11 cellular contexts compared by ENCODE assay signal in genomic region chr13:33677215-33677614, GRCh38.
DNase-seq lines count a peak whose midpoint lies in the region; ATAC-seq, FAIRE-seq and TF ChIP-seq lines count a peak whose summit lies in the region.
"Had no signal": no experiment of that assay in that cellular context is flagged by ENCODE, and none has a peak within 500 bp of the region (broad histone marks: within the 10 kb centered on the region; RNA-seq: fewer than 3 reads in every experiment).

No MANE protein-coding gene starts in this region.

- peak overlapping the region; percentile 41 for H2AFZ ChIP-seq in GM12878 (ENCODE audit: control insufficient read depth, low read depth, low read length)

- no peak for TF ChIP-seq RAD21 in GM12878 (IDR thresholded peaks at IDR 0.05; ENCODE audit: insufficient read depth, low read depth, low read length)

- intact Hi-C loops in GM12878 (cut with micrococcal nuclease; ENCODE audit: unreplicated experiment), result loop anchor here (5.0 kb wide), 2 partner anchors 140 to 475 kb away; partner anchors contain the start of gene RFC3
- intact Hi-C loops in pancreas (cut with DNase I), result no loop called here
- intact Hi-C loops in thyroid gland (cut with DNase I), result no loop called here

- no peak for TF ChIP-seq EP300 in GM12878 (IDR thresholded peaks at IDR 0.05; ENCODE audit: borderline replicate concordance in 1 of 2, control insufficient read depth in 1 of 2, low read depth in 2 of 2, low read length in 2 of 2)

- peaks cover 0 to 4% of the 10 kb centered on the region in 2 experiments; a peak in 1 of 4 replicates for H3K36me3 ChIP-seq in GM12878 (ENCODE audit: control insufficient read depth in 2 of 2, insufficient read depth in 2 of 2, low read length in 1 of 2)
- no peaks in the 10 kb centered on the region for H3K36me3 ChIP-seq in pancreas
- no peaks in the 10 kb centered on the region for H3K36me3 ChIP-seq in thyroid gland

- H3K27me3 Mint-ChIP-seq in T-helper 1 cell treated with Interleukin-12 subunit alpha and Interleukin-12 subunit beta and Interleukin-4 antibody, amounts not matched to agents 30 μg/mL and 1 μg/mL, for 36 hours (ENCODE audit: low read depth), result no peaks in the 10 kb centered on the region

- TF ChIP-seq POLR2A in GM12878 (IDR thresholded peaks at IDR 0.05; ENCODE audit: low read depth, low read length), result no peak
- TF ChIP-seq POLR2A in thyroid gland (IDR thresholded peaks at IDR 0.05), result no peak

- CTCF ChIA-PET in GM12878 (lab: Yijun Ruan, JAX), result interaction anchor here (0.6 to 5.7 kb wide), 4 partner anchors 10 to 457 kb away, joined by 6 to 93 read pairs (median 21); no protein-coding TSS in a partner anchor

- H3K27ac Mint-ChIP-seq in T-helper 1 cell treated with Interleukin-12 subunit alpha and Interleukin-12 subunit beta and Interleukin-4 antibody, amounts not matched to agents 30 μg/mL and 1 μg/mL, for 36 hours, result peak overlapping the region; percentile 9

- SMC1A ChIA-PET in GM12878 (lab: Charles Lee; ENCODE audit: uncharacterized antibody, unreplicated experiment), result interaction anchor here (0.8 to 7.2 kb wide), 6 partner anchors 13 to 134 kb away, joined by 3 to 110 read pairs (median 16); no protein-coding TSS in a partner anchor

- peaks cover 33% of the 10 kb centered on the region for H3K4me1 Mint-ChIP-seq in T-helper 1 cell treated with Interleukin-12 subunit alpha and Interleukin-12 subunit beta and Interleukin-4 antibody, amounts not matched to agents 30 μg/mL and 1 μg/mL, for 36 hours (ENCODE audit: low read depth)

- TF ChIP-seq CTCF in GM12878 (IDR thresholded peaks at IDR 0.05 in 2 of 3, conservative IDR thresholded peaks at IDR 0.05 in 1 of 3; ENCODE audit: control insufficient read depth in 2 of 3, extremely low read depth in 1 of 3, insufficient read depth in 1 of 3, low read depth in 3 of 3, low read length in 3 of 3) (no peak), pancreas (IDR thresholded peaks at IDR 0.05) (no peak), thyroid gland (IDR thresholded peaks at IDR 0.05) (no peak)

- FAIRE-seq in GM12878 (lab: Jason Lieb, UNC) (no peak), pancreas (lab: Jason Lieb, UNC) (peak; percentile 60)

- RAD21 ChIA-PET in GM12878 (lab: Charles Lee; ENCODE audit: unreplicated experiment), result interaction anchor here (5.3 kb wide), 1 partner anchor 47 kb away, joined by 82 read pairs; no protein-coding TSS in a partner anchor

- H3K4me3 ChIP-seq in GM12878 (no peak overlapping the region), pancreas (peak overlapping the region in 1 of 4 donors; percentile 31), thyroid gland (replicated peaks in 1 of 3) (no peak overlapping the region)

- peaks cover 2% of the 10 kb centered on the region for H3K36me3 Mint-ChIP-seq in T-helper 1 cell treated with Interleukin-12 subunit alpha and Interleukin-12 subunit beta and Interleukin-4 antibody, amounts not matched to agents 30 μg/mL and 1 μg/mL, for 36 hours (ENCODE audit: low read depth)

- H3K27me3 ChIP-seq in GM12878 (replicated peaks in 1 of 2; ENCODE audit: control insufficient read depth in 2 of 2, insufficient read depth in 2 of 2, low read length in 1 of 2) (no peaks in the 10 kb centered on the region), pancreas (no peaks in the 10 kb centered on the region), thyroid gland (no peaks in the 10 kb centered on the region)

- POLR2A ChIA-PET in GM12878 (lab: Charles Lee), result interaction anchor here (1.0 kb wide), 1 partner anchor 52 kb away, joined by 3 read pairs; no protein-coding TSS in a partner anchor

- peaks cover 5% of the 10 kb centered on the region; the same call in 1 of the 2 replicates for H3K4me1 ChIP-seq in GM12878 (ENCODE audit: control insufficient read depth, insufficient read depth, low read length)
- peaks cover 22 to 31% (median 24%) of the 10 kb centered on the region in 3 donors for H3K4me1 ChIP-seq in pancreas
- H3K4me1 ChIP-seq in thyroid gland, result peaks cover 0 to 10% of the 10 kb centered on the region in 2 donors

- ATAC-seq in GM12878 (no peak), pancreas (no peak), GM19452 (IDR thresholded peaks at IDR 0.05; ENCODE audit: unreplicated experiment) (no peak)

- H3K9me3 Mint-ChIP-seq in T-helper 1 cell treated with Interleukin-12 subunit alpha and Interleukin-12 subunit beta and Interleukin-4 antibody, amounts not matched to agents 30 μg/mL and 1 μg/mL, for 36 hours, result no peaks in the 10 kb centered on the region

- no peak overlapping the region for H3K4me2 ChIP-seq in GM12878 (ENCODE audit: control insufficient read depth, insufficient read depth)

- in situ Hi-C loops in GM12878 (cut with MboI), result no loop called here

- WGBS in GM12878 (ENCODE audit: insufficient coverage, insufficient replicate concordance, low lambda C conversion rate, missing lambda C conversion rate), result 46% methylated on average over 1 of the region's 1 CpG
- WGBS in pancreas, 2 donors, result 20 to 33% methylated on average over 1 of the region's 1 CpG
- WGBS in thyroid gland, 2 donors, result 74 to 79% methylated on average over 1 of the region's 1 CpG

- H3K4me3 Mint-ChIP-seq in T-helper 1 cell treated with Interleukin-12 subunit alpha and Interleukin-12 subunit beta and Interleukin-4 antibody, amounts not matched to agents 30 μg/mL and 1 μg/mL, for 36 hours, result no peak overlapping the region

- H3K9me3 ChIP-seq in GM12878 (replicated peaks; ENCODE audit: control insufficient read depth, insufficient read depth, low read length), result peaks cover 5% of the 10 kb centered on the region
- no peaks in the 10 kb centered on the region for H3K9me3 ChIP-seq in pancreas
- H3K9me3 ChIP-seq in thyroid gland, result no peaks in the 10 kb centered on the region

- peaks cover 9% of the 10 kb centered on the region for H3K79me2 ChIP-seq in GM12878 (ENCODE audit: control insufficient read depth, insufficient read depth, low read length)

- no peak for DNase-seq in T-helper 1 cell
- peak; percentile 11 for DNase-seq in NCI-H146 treated with DMSO at 0.1 percent for 48 hours (lab: John Stamatoyannopoulos, UW; ENCODE audit: unreplicated experiment)
- no peak for DNase-seq in GM12878 (ENCODE audit: low read depth, low spot score)
- no peak for DNase-seq in pancreas
- no peak for DNase-seq in A172 (ENCODE audit: low spot score)
- DNase-seq in thyroid gland, result no peak
- DNase-seq: cerebellar nuclear complex, NCI-H187 had no signal

- H3K27ac ChIP-seq in GM12878 (ENCODE audit: control insufficient read depth, insufficient read depth) (no peak overlapping the region), pancreas (peak overlapping the region; percentile 15 to 85 (median 62)), thyroid gland (no peak overlapping the region)
- H3K27ac ChIP-seq: epithelial cell of prostate had no signal

- H3K9ac ChIP-seq in GM12878 (ENCODE audit: control insufficient read depth, insufficient read depth, low read length), result no peak overlapping the region

- BruUV-seq in GM12878 (replicated peaks; lab: Mats Ljungman, UMichigan), result no TSS peak

- H4K20me1 ChIP-seq in GM12878 (ENCODE audit: control insufficient read depth, insufficient read depth), result no peaks in the 10 kb centered on the region

TF ChIP-seq in GM12878, 131 proteins besides CTCF, POLR2A, EP300 and RAD21 (continues in another document):
- TF ChIP-seq REST (IDR thresholded peaks at IDR 0.05; ENCODE audit: low read depth, low read length), result no peak
- no peak for TF ChIP-seq RELA (IDR thresholded peaks at IDR 0.05; ENCODE audit: borderline replicate concordance, partially characterized antibody)
- TF ChIP-seq SIX5 (IDR thresholded peaks at IDR 0.05; ENCODE audit: low read depth, low read length, severe bottlenecking), result no peak
- TF ChIP-seq ELK1 (IDR thresholded peaks at IDR 0.05; ENCODE audit: low read depth, low read length), result no peak

Comparison
In these comparisons a context has a peak if more than half of its experiments do, and no peak if none do; other contexts are left out.
1. H3K27ac ChIP-seq: peak in pancreas (4 of 4); none in GM12878 (single experiment) and thyroid gland (0 of 3).